ENCODE assay signal across 8 cellular contexts in the genomic region with DNA sequence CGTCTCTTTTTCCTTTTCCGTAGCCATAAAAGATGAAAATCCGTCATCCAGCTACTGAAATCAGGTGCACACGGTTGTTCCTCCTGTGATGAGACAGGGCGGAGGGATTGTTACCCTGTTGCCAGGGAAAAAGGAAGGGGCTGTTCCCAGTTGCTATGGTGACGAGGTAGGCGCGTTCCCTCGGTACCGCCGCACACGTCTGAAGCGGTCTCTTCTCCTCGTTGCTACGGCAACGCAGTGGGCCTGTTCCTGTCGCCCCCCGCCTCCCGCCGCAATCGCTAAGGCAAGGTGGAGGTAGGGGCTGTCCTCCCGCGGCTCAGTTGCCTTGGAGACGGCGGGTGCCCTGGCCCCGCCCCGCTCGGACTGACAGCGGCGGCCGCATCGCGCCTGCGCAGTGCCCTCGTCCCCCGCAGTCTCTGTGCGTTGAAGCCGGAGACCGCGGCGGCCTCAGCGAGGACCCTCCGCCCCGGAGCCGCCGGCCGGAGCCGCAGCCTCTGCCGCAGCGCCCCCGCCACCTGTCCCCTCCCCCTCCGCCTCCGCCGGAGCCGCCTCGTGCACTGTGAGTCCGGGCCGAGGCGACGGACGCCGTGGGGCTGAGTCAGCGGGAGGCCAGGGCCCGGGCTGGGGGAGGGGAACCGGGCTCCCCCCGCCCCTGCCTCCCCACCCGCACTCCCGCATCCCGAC. TPM values are rescaled to one million over a fixed set of nuclear protein-coding genes. Genes with fewer than 3 reads are reported as not detected.
DNase-seq lines count a peak whose midpoint lies in the region; ATAC-seq, FAIRE-seq and TF ChIP-seq lines count a peak whose summit lies in the region.

Gene MAPRE3 (plus strand): TSS at position 394 of the 684 bp plus-strand sequence. CDS start 51,582 bp downstream, outside the sequence.

- no peak within 1 kb of the TSS for H3K56ac ChIP-seq in H1 (replicated peaks; ENCODE audit: insufficient read length, low read depth, low read length)

- WGBS in H1 (ENCODE audit: extremely low coverage in 1 of 2, insufficient coverage in 1 of 2, insufficient read length in 1 of 2, insufficient replicate concordance in 2 of 2, low coverage in 1 of 2, low lambda C conversion rate in 2 of 2, missing lambda C conversion rate in 1 of 2), 2 experiments = 1% methylated on average over 34 of the region's 69 CpGs; no CpG with 5 or more reads in 1 of the 2 experiments

- H3K36me3 ChIP-seq in H1 (ENCODE audit: control insufficient read depth in 2 of 4, insufficient read depth in 4 of 4, low read length in 3 of 4) = no peaks in the 10 kb centered on the region

- peak within 1 kb of the TSS; percentile 92 for H2AFZ ChIP-seq in H1 (ENCODE audit: low read length)

- FAIRE-seq in H1 (lab: Jason Lieb, UNC) = peak; percentile 24

- H3K79me2 ChIP-seq in H1 (ENCODE audit: control insufficient read depth in 1 of 2, insufficient read depth in 2 of 2, low read length in 2 of 2) = no peaks in the 10 kb centered on the region

- H2BK120ac ChIP-seq in H1 (replicated peaks; ENCODE audit: low read depth, low read length) = no peak within 1 kb of the TSS

- H4K20me1 ChIP-seq in H1 (replicated peaks in 1 of 2; ENCODE audit: control insufficient read depth in 1 of 2, insufficient read depth in 2 of 2, low read length in 2 of 2) = no peaks in the 10 kb centered on the region

- H3K79me1 ChIP-seq in H1 (ENCODE audit: low read depth, low read length) = no peaks in the 10 kb centered on the region

- no peak within 1 kb of the TSS for H3K23ac ChIP-seq in H1 (ENCODE audit: insufficient read length)

- no peak for TF ChIP-seq POLR2A in H1 (IDR thresholded peaks at IDR 0.05; ENCODE audit: control extremely low read depth in 1 of 2, low read depth in 2 of 2, low read length in 2 of 2)

- no peak within 1 kb of the TSS for H3K4ac ChIP-seq in H1 (replicated peaks; ENCODE audit: insufficient read length, low read depth, low read length)

- CTCF ChIA-PET in H1 (lab: Charles Lee; ENCODE audit: partially characterized antibody) = interaction anchor here (0.6 to 21.6 kb wide), 9 partner anchors 9 to 124 kb away, joined by 3 to 416 read pairs (median 5); no protein-coding TSS in a partner anchor

- no peak within 1 kb of the TSS; the same call in 1 of the 2 replicates for H2BK5ac ChIP-seq in H1 (ENCODE audit: low read depth, low read length)

- H4K8ac ChIP-seq in H1 (ENCODE audit: extremely low read depth, insufficient read depth, low read length) = no peak within 1 kb of the TSS; the same call in 1 of the 2 replicates

- peaks cover 0 to 6% (median 4%) of the 10 kb centered on the region in 4 experiments; a peak in 5 of 7 replicates for H3K4me1 ChIP-seq in H1 (replicated peaks in 1 of 4; ENCODE audit: control insufficient read depth in 3 of 4, insufficient read depth in 4 of 4, low read length in 3 of 4)

- POLR2A ChIA-PET in H1 (lab: Charles Lee; ENCODE audit: partially characterized antibody) = interaction anchor here (0.6 to 3.1 kb wide), 18 partner anchors 9 to 333 kb away, joined by 3 to 12 read pairs (median 5); no protein-coding TSS in a partner anchor

- no peak for TF ChIP-seq RAD21 in H1 (IDR thresholded peaks at IDR 0.05 in 1 of 2, conservative IDR thresholded peaks at IDR 0.05 in 1 of 2; ENCODE audit: low read depth in 2 of 2, low read length in 2 of 2)

- H3K18ac ChIP-seq in H1 (ENCODE audit: extremely low read depth, low read length) = no peak within 1 kb of the TSS

- TF ChIP-seq CTCF in AG10803 (conservative IDR thresholded peaks at IDR 0.05; ENCODE audit: low read length) (no peak), H1 (IDR thresholded peaks at IDR 0.05; ENCODE audit: control extremely low read depth in 1 of 3, insufficient read depth in 1 of 3, low read depth in 1 of 3, low read length in 3 of 3) (no peak)

- H3K9me3 ChIP-seq in H1 (ENCODE audit: insufficient read depth in 2 of 2, low read depth in 1 of 2, low read length in 1 of 2) = no peaks in the 10 kb centered on the region

- 0 out of 2 replicates have a peak within 1 kb of the TSS, but pooled peaks have one; percentile 16 for H2BK15ac ChIP-seq in H1 (ENCODE audit: low read length)

- no peak within 1 kb of the TSS for H4K5ac ChIP-seq in H1 (ENCODE audit: insufficient read length, low read depth, low read length)

- DNase-seq in AG10803 (ENCODE audit: low read depth) (peak; percentile 49), HS-5 (ENCODE audit: low read depth) (peak; percentile 33), NOMO-1 (lab: John Stamatoyannopoulos, UW; ENCODE audit: unreplicated experiment in 2 of 2) (peak; percentile 55), H1 (ENCODE audit: low read depth in 1 of 2, low spot score in 2 of 2) (peak; percentile 90 to 97), medulla oblongata (ENCODE audit: extremely low spot score) (peak; percentile 83)
- peak; percentile 85 for DNase-seq in activated CD8-positive, alpha-beta memory T cell treated with anti-CD3 and anti-CD28 coated beads, Interleukin-2, amount 50 U/mL, for 1 hour (ENCODE audit: extremely low read depth)
- peak; percentile 54 to 72 (median 58) for DNase-seq in stimulated activated CD4-positive, alpha-beta T cell treated with anti-CD3 and anti-CD28 coated beads, TNF-alpha, amount 100 ng/mL, for 48 hours (ENCODE audit: low read depth in 3 of 3)

- no peak within 1 kb of the TSS for H3K14ac ChIP-seq in H1 (ENCODE audit: insufficient read length)

- peaks cover 0 to 16% (median 3%) of the 10 kb centered on the region in 4 experiments; a peak in 4 of 7 replicates for H3K27me3 ChIP-seq in H1 (replicated peaks in 1 of 4; ENCODE audit: control insufficient read depth in 3 of 4, extremely low read depth in 1 of 4, insufficient read depth in 3 of 4, low read length in 3 of 4)

- H3K4me3 ChIP-seq in AG10803 (ENCODE audit: low read length) (peak within 1 kb of the TSS; percentile 86), H1 (ENCODE audit: extremely low read depth in 1 of 4, insufficient read depth in 2 of 4, low read depth in 3 of 4, low read length in 4 of 4) (peak within 1 kb of the TSS; percentile 63 to 95 (median 90))

- peak within 1 kb of the TSS; percentile 10; the same call in 1 of the 2 replicates for H2BK12ac ChIP-seq in H1 (ENCODE audit: low read depth, low read length)

- H2AK5ac ChIP-seq in H1 (ENCODE audit: low read depth, low read length) = no peak within 1 kb of the TSS

- TF ChIP-seq EP300 in H1 (IDR thresholded peaks at IDR 0.05; ENCODE audit: borderline replicate concordance in 1 of 2, low read depth in 2 of 2, low read length in 2 of 2) = no peak

- no peak within 1 kb of the TSS for H4K91ac ChIP-seq in H1 (replicated peaks; ENCODE audit: insufficient read length, low read length)

- H3K27ac ChIP-seq in H1 (ENCODE audit: low read depth, low read length) = no peak within 1 kb of the TSS

- ATAC-seq in GM19395 (IDR thresholded peaks at IDR 0.05; ENCODE audit: unreplicated experiment) = peak; percentile 72

- H2BK20ac ChIP-seq in H1 (ENCODE audit: low read length) = no peak within 1 kb of the TSS

- H3K4me2 ChIP-seq in H1 (ENCODE audit: insufficient read depth in 1 of 2, low read depth in 2 of 2, low read length in 2 of 2) = peak within 1 kb of the TSS; percentile 81 to 89

- H3K23me2 ChIP-seq in H1 (ENCODE audit: low read depth, low read length) = peaks cover 7% of the 10 kb centered on the region

- peak within 1 kb of the TSS in 2 of 4 experiments; percentile 5 to 46; a peak in 3 of 7 replicates for H3K9ac ChIP-seq in H1 (replicated peaks in 1 of 4; ENCODE audit: extremely low read depth in 1 of 4, low read depth in 3 of 4, low read length in 3 of 4)

TF ChIP-seq in H1, 55 proteins besides CTCF, POLR2A, EP300 and RAD21 (continues in another document):
- TF ChIP-seq SIX5 (IDR thresholded peaks at IDR 0.05; ENCODE audit: low read depth, low read length) (no peak), HDAC6 (IDR thresholded peaks at IDR 0.05; ENCODE audit: low read depth, low read length) (no peak), SIN3A (conservative IDR thresholded peaks at IDR 0.05 in 1 of 2, IDR thresholded peaks at IDR 0.05 in 1 of 2; ENCODE audit: low read depth in 1 of 2, low read length in 2 of 2) (peak; percentile 72 to 92; a peak in 3 of 4 replicates), ATF2 (IDR thresholded peaks at IDR 0.05; ENCODE audit: low read length) (no peak), KDM1A (IDR thresholded peaks at IDR 0.05; ENCODE audit: borderline replicate concordance, low read length) (no peak), SRF (IDR thresholded peaks at IDR 0.05; ENCODE audit: low read depth, low read length) (no peak), ZNF274 (IDR thresholded peaks at IDR 0.05; ENCODE audit: borderline replicate concordance, extremely low read depth, low read length) (no peak), GTF2F1 (IDR thresholded peaks at IDR 0.05; ENCODE audit: borderline replicate concordance, low read depth, low read length) (no peak), SAP30 (IDR thresholded peaks at IDR 0.05; ENCODE audit: insufficient read depth, insufficient replicate concordance, low read length) (peak; percentile 92), NRF1 (IDR thresholded peaks at IDR 0.05; ENCODE audit: low read depth, low read length) (peak; percentile 68), TCF12 (IDR thresholded peaks at IDR 0.05; ENCODE audit: low read depth, low read length) (no peak), GABPA (IDR thresholded peaks at IDR 0.05; ENCODE audit: borderline replicate concordance, insufficient read depth, low read length) (no peak)

RNA-seq across cellular contexts. Expression of gene MAPRE3, which starts in this region (rescaled TPM):
- 6.6 and 7.5 TPM in 2 replicates for total RNA-seq in H1 (2021; fragmentation: NEBNext Ultra II Directional; extraction: Animal tissue kit (Norgen Biotek cat#: 25700))
- polyA plus RNA-seq in H1 (2011; rRNA removed) = 4.9 and 8.9 TPM in 2 replicates
- 6.7 TPM for polyA plus RNA-seq in H1 (2011; cell fraction: cytosol; rRNA removed)
- polyA plus RNA-seq in H1 (2011; cell fraction: nucleus; rRNA removed) = 32.7 TPM
- polyA plus RNA-seq in H1 (2012, experiment 1 of 2) = 7.2 to 11.0 TPM (median 9.3 TPM) in 4 replicates
- polyA plus RNA-seq in H1 (2012, experiment 2 of 2) = 7.4 TPM
- 3.5 TPM for polyA plus RNA-seq in H1 (2013, experiment 1 of 2)
- polyA plus RNA-seq in H1 (2013, experiment 2 of 2) = 3.6 TPM
- polyA minus RNA-seq in H1 (2011; rRNA and poly(A)+ RNA removed) = 2.6 and 4.0 TPM in 2 replicates
- 4.4 TPM for polyA minus RNA-seq in H1 (2011; cell fraction: cytosol; rRNA and poly(A)+ RNA removed)
- polyA minus RNA-seq in H1 (2011; cell fraction: nucleus; rRNA and poly(A)+ RNA removed) = 5.1 TPM

Comparison
In these comparisons a context has a peak if more than half of its experiments do, and no peak if none do; other contexts are left out.
1. DNase-seq: peak in every context shown above with its lines; median percentile 94 in H1; 85 in activated CD8-positive, alpha-beta memory T cell treated with anti-CD3 and anti-CD28 coated beads, Interleukin-2, amount 50 U/mL, for 1 hour; 83 in medulla oblongata; 58 in stimulated activated CD4-positive, alpha-beta T cell treated with anti-CD3 and anti-CD28 coated beads, TNF-alpha, amount 100 ng/mL, for 48 hours; 55 in NOMO-1; 49 in AG10803; 33 in HS-5.